In the genomic region with DNA sequence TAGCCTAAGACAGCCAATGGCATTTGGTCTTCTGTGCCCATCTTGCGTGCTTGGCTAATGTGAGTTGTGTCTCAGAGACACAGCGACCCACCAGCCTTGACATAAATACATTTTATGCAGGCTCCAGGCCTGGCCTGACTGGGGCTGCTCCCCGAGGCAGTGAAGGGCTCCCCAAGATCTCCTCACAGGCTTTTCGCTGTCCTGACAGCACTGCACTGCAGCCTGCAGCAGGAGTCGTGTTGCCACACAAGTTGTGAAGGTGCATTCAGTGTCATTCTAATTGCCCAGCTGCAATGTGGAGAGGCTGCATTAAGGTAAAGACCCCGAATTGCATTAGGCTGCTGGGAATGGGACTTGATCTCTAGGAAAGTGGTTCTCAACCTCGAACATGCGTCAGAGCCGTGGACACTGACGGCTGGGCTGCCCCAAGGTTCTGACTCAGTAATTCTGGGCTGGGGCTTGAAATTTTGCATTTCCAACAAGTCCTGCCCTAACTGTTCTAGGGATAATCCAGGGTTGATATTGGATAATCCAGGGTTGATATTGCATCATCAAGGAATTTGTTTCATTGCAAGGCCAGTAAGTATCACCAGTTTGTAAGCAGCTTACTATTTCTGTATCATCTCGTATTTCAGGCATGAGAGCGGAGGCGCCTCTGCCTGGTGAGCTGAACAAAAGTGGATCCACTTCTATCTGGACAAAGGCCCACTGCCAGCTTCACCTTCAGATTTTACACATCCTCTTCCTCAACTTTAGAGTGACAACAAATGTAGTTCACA, we compare ENCODE assay signal across 1 cellular context.
TF ChIP-seq lines count a peak whose summit lies in the region.

No MANE protein-coding gene starts in this region.

TF ChIP-seq in liver, 16 proteins besides CTCF, POLR2A, EP300 and RAD21 (continued from another document):
- TF ChIP-seq, protein P1, sequence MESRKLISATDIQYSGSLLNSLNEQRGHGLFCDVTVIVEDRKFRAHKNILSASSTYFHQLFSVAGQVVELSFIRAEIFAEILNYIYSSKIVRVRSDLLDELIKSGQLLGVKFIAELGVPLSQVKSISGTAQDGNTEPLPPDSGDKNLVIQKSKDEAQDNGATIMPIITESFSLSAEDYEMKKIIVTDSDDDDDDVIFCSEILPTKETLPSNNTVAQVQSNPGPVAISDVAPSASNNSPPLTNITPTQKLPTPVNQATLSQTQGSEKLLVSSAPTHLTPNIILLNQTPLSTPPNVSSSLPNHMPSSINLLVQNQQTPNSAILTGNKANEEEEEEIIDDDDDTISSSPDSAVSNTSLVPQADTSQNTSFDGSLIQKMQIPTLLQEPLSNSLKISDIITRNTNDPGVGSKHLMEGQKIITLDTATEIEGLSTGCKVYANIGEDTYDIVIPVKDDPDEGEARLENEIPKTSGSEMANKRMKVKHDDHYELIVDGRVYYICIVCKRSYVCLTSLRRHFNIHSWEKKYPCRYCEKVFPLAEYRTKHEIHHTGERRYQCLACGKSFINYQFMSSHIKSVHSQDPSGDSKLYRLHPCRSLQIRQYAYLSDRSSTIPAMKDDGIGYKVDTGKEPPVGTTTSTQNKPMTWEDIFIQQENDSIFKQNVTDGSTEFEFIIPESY (IDR thresholded peaks at IDR 0.05) = no peak
- TF ChIP-seq YY1 (IDR thresholded peaks at IDR 0.05) = no peak
- TF ChIP-seq JUND (IDR thresholded peaks at IDR 0.05) = peak in 1 of 2 donors; percentile 12
- peak in 1 of 2 donors; percentile 54 for TF ChIP-seq RXRA (IDR thresholded peaks at IDR 0.05)
- TF ChIP-seq, protein P2, sequence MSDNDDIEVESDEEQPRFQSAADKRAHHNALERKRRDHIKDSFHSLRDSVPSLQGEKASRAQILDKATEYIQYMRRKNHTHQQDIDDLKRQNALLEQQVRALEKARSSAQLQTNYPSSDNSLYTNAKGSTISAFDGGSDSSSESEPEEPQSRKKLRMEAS (IDR thresholded peaks at IDR 0.05) = no peak
TF ChIP-seq in liver: peak in this region for 4.
